ENCODE assay signal across 18 cellular contexts in the genomic region with DNA sequence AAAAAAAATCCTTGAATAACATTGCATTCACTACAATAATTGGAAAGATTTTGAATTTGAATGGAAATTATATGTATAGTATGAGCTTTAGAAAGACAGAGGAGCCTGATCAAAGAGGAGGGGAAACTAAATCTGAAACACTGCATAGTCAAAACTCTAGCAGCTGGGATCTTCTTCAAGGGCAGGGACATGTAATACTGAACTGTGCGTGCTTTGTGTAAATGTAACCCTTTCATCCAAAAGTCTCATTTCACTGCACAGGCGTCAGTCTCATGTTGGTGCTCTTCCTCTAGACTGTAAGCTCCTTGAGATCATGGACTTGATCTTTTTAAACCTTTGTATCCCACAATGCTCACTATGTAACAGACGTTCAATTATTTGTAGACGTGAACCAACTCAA.
"Had no signal": no experiment of that assay in that cellular context is flagged by ENCODE, and none has a peak within 500 bp of the region (broad histone marks: within the 10 kb centered on the region; RNA-seq: fewer than 3 reads in every experiment).

No MANE protein-coding gene starts in this region.

- H3K4me3 Mint-ChIP-seq: endodermal cell; immature natural killer cell; naive thymus-derived CD4-positive, alpha-beta T cell; neural progenitor cell had no signal

- DNase-seq: effector CD4-positive, alpha-beta T cell; endodermal cell; gastrocnemius medialis; glutamatergic neuron; immature natural killer cell; left colon; naive thymus-derived CD4-positive, alpha-beta T cell; nucleus accumbens; pancreas; right cardiac atrium; small intestine; stimulated activated CD4-positive, alpha-beta T cell treated with anti-CD3 and anti-CD28 coated beads, Interleukin-12 subunit alpha, Interleukin-12 subunit beta, amount 100 ng/mL, for 4 hours; stimulated activated naive CD4-positive, alpha-beta T cell treated with Interleukin-2 at 50 U/mL for 16 hours; upper lobe of left lung; uterus had no signal

- H3K4me2 ChIP-seq: neural progenitor cell had no signal

- H3K4me3 ChIP-seq: coronary artery, gastrocnemius medialis, neural progenitor cell, pancreas, upper lobe of left lung, uterus had no signal

- H3K36me3 Mint-ChIP-seq: immature natural killer cell, neural progenitor cell had no signal

- H3K27ac Mint-ChIP-seq: endodermal cell; immature natural killer cell; naive thymus-derived CD4-positive, alpha-beta T cell; neural progenitor cell; progenitor cell of endocrine pancreas had no signal

- ATAC-seq: gastrocnemius medialis; left colon; naive thymus-derived CD4-positive, alpha-beta T cell; pancreas; right cardiac atrium had no signal

- H3K27me3 ChIP-seq: gastrocnemius medialis, neural progenitor cell, pancreas, upper lobe of left lung, uterus had no signal

- H3K36me3 ChIP-seq: gastrocnemius medialis, neural progenitor cell, pancreas, upper lobe of left lung, uterus had no signal

- H3K27ac ChIP-seq: coronary artery, gastrocnemius medialis, neural progenitor cell, uterus had no signal

- H3K9me3 ChIP-seq: gastrocnemius medialis, pancreas, upper lobe of left lung, uterus had no signal

- H2AFZ ChIP-seq: neural progenitor cell had no signal

- H3K4me1 Mint-ChIP-seq: immature natural killer cell had no signal

- H3K27me3 Mint-ChIP-seq: progenitor cell of endocrine pancreas had no signal
